In the genomic region with DNA sequence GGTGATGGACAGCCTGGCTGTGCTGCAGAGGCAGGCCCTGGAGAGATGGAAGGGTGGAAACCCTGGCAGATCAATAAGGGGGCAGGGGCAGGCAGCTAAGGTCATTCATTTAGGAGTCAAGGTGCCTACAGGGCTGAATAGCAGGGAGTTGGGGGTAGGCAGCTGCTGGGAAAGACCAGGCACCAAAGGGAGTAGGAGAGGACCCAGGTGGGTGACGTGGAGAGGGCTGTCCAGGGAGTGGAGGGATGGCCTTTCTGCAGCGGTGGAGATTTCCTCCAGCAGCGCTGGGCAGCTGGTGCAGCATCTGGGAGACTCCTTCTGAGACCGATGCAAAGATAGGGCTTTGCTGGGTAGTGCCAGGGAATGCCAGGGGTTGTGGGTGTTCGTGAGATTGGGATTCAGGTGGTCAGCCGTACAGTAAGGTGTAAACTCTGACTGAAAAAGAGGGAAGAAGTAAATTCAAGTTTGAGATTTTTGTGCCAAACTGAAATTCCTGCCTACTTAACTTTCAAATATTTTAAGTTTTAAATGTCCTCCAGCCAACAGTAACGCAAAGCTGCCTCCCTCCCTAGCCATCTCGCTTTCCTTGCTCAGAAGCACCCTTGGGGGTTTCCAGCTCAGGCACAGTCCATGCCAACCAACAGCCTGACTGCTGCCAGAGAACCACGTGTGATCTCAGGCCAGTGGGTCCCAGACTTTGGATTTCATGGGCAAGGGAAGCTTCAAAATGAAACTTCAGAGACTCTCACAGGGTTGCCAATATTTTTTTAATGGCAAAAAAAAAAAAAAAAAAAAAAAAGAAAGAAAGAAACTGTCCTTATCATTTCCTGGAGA, we compare ENCODE assay signal across 34 cellular contexts. TPM values are rescaled to one million over a fixed set of nuclear protein-coding genes. Genes with fewer than 3 reads are reported as not detected.
DNase-seq lines count a peak whose midpoint lies in the region; ATAC-seq and TF ChIP-seq lines count a peak whose summit lies in the region.
"Had no signal": no experiment of that assay in that cellular context is flagged by ENCODE, and none has a peak within 500 bp of the region (broad histone marks: within the 10 kb centered on the region; RNA-seq: fewer than 3 reads in every experiment).

No MANE protein-coding gene starts in this region.

- H3K4me1 ChIP-seq in tibial artery: peaks cover 0 to 28% (median 18%) of the 10 kb centered on the region in 4 donors
- H3K4me1 ChIP-seq: HAP-1, lower lobe of right lung had no signal

- no peaks in the 10 kb centered on the region for H3K4me1 Mint-ChIP-seq in central memory CD8-positive, alpha-beta T cell
- H3K4me1 Mint-ChIP-seq in stimulated activated memory B cell treated with anti-CD40 and anti-IgM and Interleukin-4, amounts not matched to agents 10 μg/mL and 1 μg/mL and 100 μg/mL, for 72 hours: no peaks in the 10 kb centered on the region
- H3K4me1 Mint-ChIP-seq: activated naive CD8-positive, alpha-beta T cell treated with anti-CD3 and anti-CD28 coated beads for 36 hours had no signal

- H3K36me3 Mint-ChIP-seq in central memory CD8-positive, alpha-beta T cell (ENCODE audit: insufficient read depth): no peaks in the 10 kb centered on the region
- H3K36me3 Mint-ChIP-seq in stimulated activated memory B cell treated with anti-CD40 and anti-IgM and Interleukin-4, amounts not matched to agents 10 μg/mL and 1 μg/mL and 100 μg/mL, for 72 hours: peaks cover under 1% of the 10 kb centered on the region
- H3K36me3 Mint-ChIP-seq: activated naive CD8-positive, alpha-beta T cell treated with anti-CD3 and anti-CD28 coated beads for 36 hours; natural killer cell treated with Interleukin-12 subunit alpha and Interleukin-12 subunit beta and Interleukin-15 and Interleukin-18, amount 100 ng/mL, for 72 hours had no signal

- H3K9me3 Mint-ChIP-seq in central memory CD8-positive, alpha-beta T cell: peaks cover 2% of the 10 kb centered on the region
- peaks cover under 1% of the 10 kb centered on the region for H3K9me3 Mint-ChIP-seq in stimulated activated memory B cell treated with anti-CD40 and anti-IgM and Interleukin-4, amounts not matched to agents 10 μg/mL and 1 μg/mL and 100 μg/mL, for 72 hours
- H3K9me3 Mint-ChIP-seq: activated naive CD8-positive, alpha-beta T cell treated with anti-CD3 and anti-CD28 coated beads for 36 hours; dendritic cell treated with granulocyte-macrophage colony-stimulating factor and Interleukin-4, amounts not matched to agents 40 ng/mL and 50 ng/mL, for 4 days; natural killer cell treated with Interleukin-12 subunit alpha and Interleukin-12 subunit beta and Interleukin-15 and Interleukin-18, amount 100 ng/mL, for 72 hours had no signal

- intact Hi-C loops in tibial artery (cut with DNase I; ENCODE audit: low total_unique reads): no loop called here

- H3K4me3 Mint-ChIP-seq in central memory CD8-positive, alpha-beta T cell: no peak overlapping the region
- H3K4me3 Mint-ChIP-seq in stimulated activated memory B cell treated with anti-CD40 and anti-IgM and Interleukin-4, amounts not matched to agents 10 μg/mL and 1 μg/mL and 100 μg/mL, for 72 hours: no peak overlapping the region
- H3K4me3 Mint-ChIP-seq: activated naive CD8-positive, alpha-beta T cell treated with anti-CD3 and anti-CD28 coated beads for 36 hours; dendritic cell treated with granulocyte-macrophage colony-stimulating factor and Interleukin-4, amounts not matched to agents 40 ng/mL and 50 ng/mL, for 4 days; natural killer cell treated with Interleukin-12 subunit alpha and Interleukin-12 subunit beta and Interleukin-15 and Interleukin-18, amount 100 ng/mL, for 72 hours had no signal

- H3K9me3 ChIP-seq in tibial artery: no peaks in the 10 kb centered on the region
- H3K9me3 ChIP-seq: ascending aorta, gastrocnemius medialis, HAP-1, lower lobe of right lung, mucosa of descending colon, tibial nerve had no signal

- no peaks in the 10 kb centered on the region for H3K27me3 Mint-ChIP-seq in central memory CD8-positive, alpha-beta T cell
- H3K27me3 Mint-ChIP-seq in stimulated activated memory B cell treated with anti-CD40 and anti-IgM and Interleukin-4, amounts not matched to agents 10 μg/mL and 1 μg/mL and 100 μg/mL, for 72 hours: no peaks in the 10 kb centered on the region
- H3K27me3 Mint-ChIP-seq: activated naive CD8-positive, alpha-beta T cell treated with anti-CD3 and anti-CD28 coated beads for 36 hours; natural killer cell treated with Interleukin-12 subunit alpha and Interleukin-12 subunit beta and Interleukin-15 and Interleukin-18, amount 100 ng/mL, for 72 hours had no signal

- peak; percentile 24 for DNase-seq in activated CD8-positive, alpha-beta memory T cell treated with anti-CD3 and anti-CD28 coated beads for 24 hours
- DNase-seq in activated CD8-positive, alpha-beta memory T cell treated with anti-CD3 and anti-CD28 coated beads, Interleukin-2, amount 50 U/mL, for 48 hours: no peak
- no peak for DNase-seq in central memory CD8-positive, alpha-beta T cell (ENCODE audit: low spot score in 2 of 2)
- no peak for DNase-seq in omental fat pad (ENCODE audit: low spot score)
- DNase-seq in tibial artery: peak in 1 of 2 donors; percentile 72
- DNase-seq: 8988T; activated CD4-positive, alpha-beta T cell treated with anti-CD3 and anti-CD28 coated beads, Interleukin-2, amount 50 U/mL, for 48 hours; activated CD4-positive, CD25-positive, alpha-beta regulatory T cell treated with anti-CD3 and anti-CD28 coated beads, Interleukin-2, amount 50 U/mL, for 72 hours; activated naive CD8-positive, alpha-beta T cell treated with anti-CD3 and anti-CD28 coated beads for 36 hours; COR-L47; gastrocnemius medialis; kidney; lower lobe of right lung; mucosa of descending colon; NCI-H1417; NCI-H2081; NCI-H524 treated with DMSO at 0.1 percent for 48 hours; NK-92 treated with Interleukin-12 subunit alpha and Interleukin-12 subunit beta, amount 100 ng/mL, for 24 hours; occipital lobe; PC-3; small intestine; stimulated activated naive CD8-positive, alpha-beta T cell treated with anti-CD3 and anti-CD28 coated beads, Interleukin-15, Interleukin-2, amounts not matched to agents 100 U/mL and 50 U/mL, for 24 hours had no signal

- ATAC-seq in central memory CD8-positive, alpha-beta T cell (replicated peaks; ENCODE audit: extremely low read depth, poor library complexity, severe bottlenecking): no peak
- ATAC-seq in omental fat pad (ENCODE audit: low FRiP score) (peak; percentile 71), HG02884 (IDR thresholded peaks at IDR 0.05; ENCODE audit: unreplicated experiment) (no peak), HG02798 (IDR thresholded peaks at IDR 0.05; ENCODE audit: poor library complexity, unreplicated experiment) (no peak)
- no peak for ATAC-seq in stimulated activated memory B cell treated with anti-CD40 and anti-IgM and Interleukin-4, amounts not matched to agents 10 μg/mL and 1 μg/mL and 100 μg/mL, for 72 hours
- ATAC-seq: gastrocnemius medialis; lower lobe of right lung; mucosa of descending colon; natural killer cell treated with Interleukin-12 subunit alpha and Interleukin-12 subunit beta and Interleukin-15 and Interleukin-18, amount 100 ng/mL, for 72 hours; PC-3; SK-N-SH treated with all-trans-retinoic acid at 6 μM for 48 hours; stimulated activated naive CD8-positive, alpha-beta T cell treated with anti-CD3 and anti-CD28 coated beads, Interleukin-15, Interleukin-2, amounts not matched to agents 100 U/mL and 50 U/mL, for 24 hours had no signal

- no peak overlapping the region for H3K4me3 ChIP-seq in tibial artery
- H3K4me3 ChIP-seq: ascending aorta, cardiac muscle cell, gastrocnemius medialis, HAP-1, lower lobe of right lung, mucosa of descending colon, tibial nerve had no signal

- no peaks in the 10 kb centered on the region for H3K36me3 ChIP-seq in tibial artery
- H3K36me3 ChIP-seq: ascending aorta, cardiac muscle cell, gastrocnemius medialis, HAP-1, lower lobe of right lung, tibial nerve had no signal

- H3K27me3 ChIP-seq in tibial artery: no peaks in the 10 kb centered on the region
- H3K27me3 ChIP-seq: ascending aorta, cardiac muscle cell, gastrocnemius medialis, tibial nerve had no signal

- H3K27ac ChIP-seq in tibial artery: peak overlapping the region; percentile 29 to 42
- H3K27ac ChIP-seq: ascending aorta, C4-2B, cardiac muscle cell, lower lobe of right lung, tibial nerve had no signal

- H3K27ac Mint-ChIP-seq in central memory CD8-positive, alpha-beta T cell (ENCODE audit: low read depth): peak overlapping the region; percentile 50
- no peak overlapping the region for H3K27ac Mint-ChIP-seq in stimulated activated memory B cell treated with anti-CD40 and anti-IgM and Interleukin-4, amounts not matched to agents 10 μg/mL and 1 μg/mL and 100 μg/mL, for 72 hours
- H3K27ac Mint-ChIP-seq: activated naive CD8-positive, alpha-beta T cell treated with anti-CD3 and anti-CD28 coated beads for 36 hours; dendritic cell treated with granulocyte-macrophage colony-stimulating factor and Interleukin-4, amounts not matched to agents 40 ng/mL and 50 ng/mL, for 4 days; natural killer cell treated with Interleukin-12 subunit alpha and Interleukin-12 subunit beta and Interleukin-15 and Interleukin-18, amount 100 ng/mL, for 72 hours had no signal

- TF ChIP-seq CTCF in omental fat pad (IDR thresholded peaks at IDR 0.05): no peak
- no peak for TF ChIP-seq CTCF in tibial artery (IDR thresholded peaks at IDR 0.05)

RNA-seq across cellular contexts. Expression of a gene that starts 18.6 kb away (rescaled TPM):
- 100 to 1,000 TPM in 2 of 4 donors, 10 to 100 TPM in 2; 68.3 to 177 (median 112) TPM for total RNA-seq in omental fat pad
- total RNA-seq: activated naive CD8-positive, alpha-beta T cell treated with anti-CD3 and anti-CD28 coated beads for 36 hours; natural killer cell treated with Interleukin-12 subunit alpha and Interleukin-12 subunit beta and Interleukin-15 and Interleukin-18, amount 100 ng/mL, for 72 hours; T-helper 2 cell treated with Interferon-gamma antibody and Interleukin-4, amounts not matched to agents 100 ng/mL and 5 ng/mL, for 36 hours had no signal
